ENCODE assay signal across 2 cellular contexts in the genomic region with DNA sequence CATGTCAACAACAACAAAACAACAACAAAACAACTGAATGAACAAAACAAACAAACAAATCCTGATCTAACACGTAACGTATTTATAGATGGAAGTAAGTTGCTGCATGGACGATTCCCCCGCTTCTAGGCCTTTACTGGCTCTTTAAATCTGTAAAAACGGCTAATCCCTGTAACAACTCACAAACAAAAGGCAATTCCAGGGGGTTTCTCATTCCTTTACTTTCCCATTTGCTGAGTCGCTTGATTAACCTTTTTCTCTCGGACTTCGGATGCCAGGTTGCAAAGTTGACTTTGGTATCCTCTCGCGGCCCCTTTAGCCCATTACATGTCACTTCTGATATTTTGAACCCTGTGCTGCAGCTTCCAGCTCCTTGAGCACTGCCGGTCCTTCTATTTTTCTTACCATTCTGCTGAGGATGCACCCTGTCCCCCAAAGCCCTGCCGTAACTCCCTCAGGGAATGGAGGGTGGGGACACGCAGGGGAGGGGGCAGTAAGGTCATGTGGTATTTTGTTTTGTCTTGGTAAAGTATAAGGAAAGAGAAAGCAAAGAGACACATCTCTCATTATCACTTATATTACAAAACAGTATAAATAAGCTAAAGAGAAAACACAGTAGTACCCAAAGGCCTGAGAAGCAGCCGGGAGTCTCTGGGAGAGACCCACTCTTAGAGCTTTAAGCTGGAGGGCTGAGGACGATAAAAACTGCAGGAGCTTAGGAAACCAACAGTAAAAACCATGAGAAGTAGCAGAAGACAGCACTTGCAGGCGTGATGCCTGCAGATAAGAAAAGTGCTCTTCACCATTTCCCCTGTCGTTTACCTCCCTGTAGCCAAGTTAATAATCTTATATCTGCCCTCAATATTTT.
TF ChIP-seq lines count a peak whose summit lies in the region.

No MANE protein-coding gene starts in this region.

TF ChIP-seq in GM23338, 12 proteins besides CTCF, POLR2A, EP300 and RAD21:
- TF ChIP-seq, protein P1, sequence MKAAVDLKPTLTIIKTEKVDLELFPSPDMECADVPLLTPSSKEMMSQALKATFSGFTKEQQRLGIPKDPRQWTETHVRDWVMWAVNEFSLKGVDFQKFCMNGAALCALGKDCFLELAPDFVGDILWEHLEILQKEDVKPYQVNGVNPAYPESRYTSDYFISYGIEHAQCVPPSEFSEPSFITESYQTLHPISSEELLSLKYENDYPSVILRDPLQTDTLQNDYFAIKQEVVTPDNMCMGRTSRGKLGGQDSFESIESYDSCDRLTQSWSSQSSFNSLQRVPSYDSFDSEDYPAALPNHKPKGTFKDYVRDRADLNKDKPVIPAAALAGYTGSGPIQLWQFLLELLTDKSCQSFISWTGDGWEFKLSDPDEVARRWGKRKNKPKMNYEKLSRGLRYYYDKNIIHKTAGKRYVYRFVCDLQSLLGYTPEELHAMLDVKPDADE (IDR thresholded peaks at IDR 0.05), result no peak
- TF ChIP-seq CREB1 (CRISPR knock-in tag; IDR thresholded peaks at IDR 0.05; ENCODE audit: low read depth) (no peak), ZNF114 (CRISPR knock-in tag; IDR thresholded peaks at IDR 0.05) (no peak), ZNF331 (CRISPR knock-in tag; IDR thresholded peaks at IDR 0.05; ENCODE audit: low read depth) (no peak), JUNB (IDR thresholded peaks at IDR 0.05; ENCODE audit: unreplicated experiment) (no peak), NANOG (IDR thresholded peaks at IDR 0.05; ENCODE audit: borderline replicate concordance) (no peak), STAT1 (IDR thresholded peaks at IDR 0.05; ENCODE audit: unreplicated experiment) (no peak), EZH2phosphoT487 (IDR thresholded peaks at IDR 0.05; ENCODE audit: unreplicated experiment) (no peak), POLR2AphosphoS5 (IDR thresholded peaks at IDR 0.05; ENCODE audit: low read depth) (no peak)
- TF ChIP-seq, protein P2, sequence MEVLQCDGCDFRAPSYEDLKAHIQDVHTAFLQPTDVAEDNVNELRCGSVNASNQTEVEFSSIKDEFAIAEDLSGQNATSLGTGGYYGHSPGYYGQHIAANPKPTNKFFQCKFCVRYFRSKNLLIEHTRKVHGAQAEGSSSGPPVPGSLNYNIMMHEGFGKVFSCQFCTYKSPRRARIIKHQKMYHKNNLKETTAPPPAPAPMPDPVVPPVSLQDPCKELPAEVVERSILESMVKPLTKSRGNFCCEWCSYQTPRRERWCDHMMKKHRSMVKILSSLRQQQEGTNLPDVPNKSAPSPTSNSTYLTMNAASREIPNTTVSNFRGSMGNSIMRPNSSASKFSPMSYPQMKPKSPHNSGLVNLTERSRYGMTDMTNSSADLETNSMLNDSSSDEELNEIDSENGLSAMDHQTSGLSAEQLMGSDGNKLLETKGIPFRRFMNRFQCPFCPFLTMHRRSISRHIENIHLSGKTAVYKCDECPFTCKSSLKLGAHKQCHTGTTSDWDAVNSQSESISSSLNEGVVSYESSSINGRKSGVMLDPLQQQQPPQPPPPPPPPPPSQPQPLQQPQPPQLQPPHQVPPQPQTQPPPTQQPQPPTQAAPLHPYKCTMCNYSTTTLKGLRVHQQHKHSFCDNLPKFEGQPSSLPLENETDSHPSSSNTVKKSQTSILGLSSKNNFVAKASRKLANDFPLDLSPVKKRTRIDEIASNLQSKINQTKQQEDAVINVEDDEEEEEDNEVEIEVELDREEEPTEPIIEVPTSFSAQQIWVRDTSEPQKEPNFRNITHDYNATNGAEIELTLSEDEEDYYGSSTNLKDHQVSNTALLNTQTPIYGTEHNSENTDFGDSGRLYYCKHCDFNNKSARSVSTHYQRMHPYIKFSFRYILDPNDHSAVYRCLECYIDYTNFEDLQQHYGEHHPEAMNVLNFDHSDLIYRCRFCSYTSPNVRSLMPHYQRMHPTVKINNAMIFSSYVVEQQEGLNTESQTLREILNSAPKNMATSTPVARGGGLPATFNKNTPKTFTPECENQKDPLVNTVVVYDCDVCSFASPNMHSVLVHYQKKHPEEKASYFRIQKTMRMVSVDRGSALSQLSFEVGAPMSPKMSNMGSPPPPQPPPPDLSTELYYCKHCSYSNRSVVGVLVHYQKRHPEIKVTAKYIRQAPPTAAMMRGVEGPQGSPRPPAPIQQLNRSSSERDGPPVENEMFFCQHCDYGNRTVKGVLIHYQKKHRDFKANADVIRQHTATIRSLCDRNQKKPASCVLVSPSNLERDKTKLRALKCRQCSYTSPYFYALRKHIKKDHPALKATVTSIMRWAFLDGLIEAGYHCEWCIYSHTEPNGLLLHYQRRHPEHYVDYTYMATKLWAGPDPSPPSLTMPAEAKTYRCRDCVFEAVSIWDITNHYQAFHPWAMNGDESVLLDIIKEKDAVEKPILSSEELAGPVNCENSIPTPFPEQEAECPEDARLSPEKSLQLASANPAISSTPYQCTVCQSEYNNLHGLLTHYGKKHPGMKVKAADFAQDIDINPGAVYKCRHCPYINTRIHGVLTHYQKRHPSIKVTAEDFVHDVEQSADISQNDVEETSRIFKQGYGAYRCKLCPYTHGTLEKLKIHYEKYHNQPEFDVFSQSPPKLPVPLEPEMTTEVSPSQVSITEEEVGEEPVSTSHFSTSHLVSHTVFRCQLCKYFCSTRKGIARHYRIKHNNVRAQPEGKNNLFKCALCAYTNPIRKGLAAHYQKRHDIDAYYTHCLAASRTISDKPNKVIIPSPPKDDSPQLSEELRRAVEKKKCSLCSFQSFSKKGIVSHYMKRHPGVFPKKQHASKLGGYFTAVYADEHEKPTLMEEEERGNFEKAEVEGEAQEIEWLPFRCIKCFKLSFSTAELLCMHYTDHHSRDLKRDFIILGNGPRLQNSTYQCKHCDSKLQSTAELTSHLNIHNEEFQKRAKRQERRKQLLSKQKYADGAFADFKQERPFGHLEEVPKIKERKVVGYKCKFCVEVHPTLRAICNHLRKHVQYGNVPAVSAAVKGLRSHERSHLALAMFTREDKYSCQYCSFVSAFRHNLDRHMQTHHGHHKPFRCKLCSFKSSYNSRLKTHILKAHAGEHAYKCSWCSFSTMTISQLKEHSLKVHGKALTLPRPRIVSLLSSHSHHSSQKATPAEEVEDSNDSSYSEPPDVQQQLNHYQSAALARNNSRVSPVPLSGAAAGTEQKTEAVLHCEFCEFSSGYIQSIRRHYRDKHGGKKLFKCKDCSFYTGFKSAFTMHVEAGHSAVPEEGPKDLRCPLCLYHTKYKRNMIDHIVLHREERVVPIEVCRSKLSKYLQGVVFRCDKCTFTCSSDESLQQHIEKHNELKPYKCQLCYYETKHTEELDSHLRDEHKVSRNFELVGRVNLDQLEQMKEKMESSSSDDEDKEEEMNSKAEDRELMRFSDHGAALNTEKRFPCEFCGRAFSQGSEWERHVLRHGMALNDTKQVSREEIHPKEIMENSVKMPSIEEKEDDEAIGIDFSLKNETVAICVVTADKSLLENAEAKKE (CRISPR knock-in tag; IDR thresholded peaks at IDR 0.05), result no peak

TF ChIP-seq in H1, 55 proteins besides CTCF, POLR2A, EP300 and RAD21:
- TF ChIP-seq CBX5 (IDR thresholded peaks at IDR 0.05; ENCODE audit: low read depth, low read length) (no peak), CHD1 (IDR thresholded peaks at IDR 0.05; ENCODE audit: low read depth, low read length) (no peak), MAFK (IDR thresholded peaks at IDR 0.05; ENCODE audit: low read depth, low read length) (no peak), BACH1 (IDR thresholded peaks at IDR 0.05; ENCODE audit: low read length) (no peak), CEBPB (IDR thresholded peaks at IDR 0.05; ENCODE audit: low read depth, low read length) (no peak)
